Comparison of ENCODE assay signal across 1 cellular context in genomic region chr6:113356139-113356538, GRCh38.
TF ChIP-seq lines count a peak whose summit lies in the region.

No MANE protein-coding gene starts in this region.

TF ChIP-seq in HepG2, 621 proteins besides CTCF, POLR2A, EP300 and RAD21 (continued from another document and continues in another):
- TF ChIP-seq ZNF17 (CRISPR knock-in tag; IDR thresholded peaks at IDR 0.05) (no peak), GMEB2 (CRISPR knock-in tag; IDR thresholded peaks at IDR 0.05; ENCODE audit: low read depth) (no peak), ZNF512B (CRISPR knock-in tag; IDR thresholded peaks at IDR 0.05; ENCODE audit: borderline replicate concordance) (no peak), ZNF280B (CRISPR knock-in tag; IDR thresholded peaks at IDR 0.05; ENCODE audit: borderline replicate concordance) (no peak), ONECUT2 (CRISPR knock-in tag; IDR thresholded peaks at IDR 0.05) (no peak), ZNF331 (CRISPR knock-in tag; IDR thresholded peaks at IDR 0.05) (peak; percentile 67), SNAPC4 (CRISPR knock-in tag; IDR thresholded peaks at IDR 0.05) (no peak), ZNF543 (CRISPR knock-in tag; IDR thresholded peaks at IDR 0.05) (no peak), PCBP1 (IDR thresholded peaks at IDR 0.05; ENCODE audit: borderline replicate concordance, low read depth, low read length) (no peak), SCMH1 (CRISPR knock-in tag; IDR thresholded peaks at IDR 0.05; ENCODE audit: borderline replicate concordance) (no peak), ZNF619 (CRISPR knock-in tag; IDR thresholded peaks at IDR 0.05) (no peak), HNF4A (CRISPR knock-in tag; IDR thresholded peaks at IDR 0.05) (peak; percentile 71), ZNF44 (CRISPR knock-in tag; IDR thresholded peaks at IDR 0.05) (no peak), EZH2 (conservative IDR thresholded peaks at IDR 0.05; ENCODE audit: low read depth, low read length) (no peak), FOXP4 (CRISPR knock-in tag; IDR thresholded peaks at IDR 0.05) (peak; percentile 83), SRSF4 (IDR thresholded peaks at IDR 0.05; ENCODE audit: low read depth, low read length, poor library complexity, severe bottlenecking) (no peak), IRX3 (CRISPR knock-in tag; IDR thresholded peaks at IDR 0.05; ENCODE audit: borderline replicate concordance, low read depth) (no peak), POLR2AphosphoS5 (IDR thresholded peaks at IDR 0.05; ENCODE audit: low read depth, low read length) (peak; percentile 49; the same call in 1 of the 2 replicates), ZNF556 (CRISPR knock-in tag; IDR thresholded peaks at IDR 0.05; ENCODE audit: borderline replicate concordance) (no peak), TOE1 (CRISPR knock-in tag; IDR thresholded peaks at IDR 0.05) (no peak), ZFP37 (CRISPR knock-in tag; IDR thresholded peaks at IDR 0.05; ENCODE audit: borderline replicate concordance) (no peak), ZNF180 (CRISPR knock-in tag; IDR thresholded peaks at IDR 0.05; ENCODE audit: borderline replicate concordance, low read depth) (no peak), ATF7 (IDR thresholded peaks at IDR 0.05) (no peak), ATF7 (CRISPR knock-in tag; IDR thresholded peaks at IDR 0.05) (no peak), THYN1 (CRISPR knock-in tag; IDR thresholded peaks at IDR 0.05; ENCODE audit: borderline replicate concordance, low read depth) (no peak), DBP (CRISPR knock-in tag; IDR thresholded peaks at IDR 0.05; ENCODE audit: not compliant biosample characterization) (no peak), RORA (CRISPR knock-in tag; IDR thresholded peaks at IDR 0.05) (no peak), ZBTB33 (CRISPR knock-in tag; IDR thresholded peaks at IDR 0.05) (no peak), ZNF589 (CRISPR knock-in tag; conservative IDR thresholded peaks at IDR 0.05) (no peak), ZEB1 (IDR thresholded peaks at IDR 0.05; ENCODE audit: insufficient replicate concordance, low read depth) (no peak), POLR2G (IDR thresholded peaks at IDR 0.05; ENCODE audit: low read depth, low read length) (no peak), GMEB1 (CRISPR knock-in tag; IDR thresholded peaks at IDR 0.05; ENCODE audit: borderline replicate concordance) (no peak), ZNF256 (CRISPR knock-in tag; conservative IDR thresholded peaks at IDR 0.05) (no peak), HMGA1 (CRISPR knock-in tag; conservative IDR thresholded peaks at IDR 0.05) (no peak), ZBTB44 (CRISPR knock-in tag; IDR thresholded peaks at IDR 0.05) (no peak), SOX5 (CRISPR knock-in tag; IDR thresholded peaks at IDR 0.05; ENCODE audit: borderline replicate concordance) (peak; percentile 85; the same call in 1 of the 2 replicates), POGK (CRISPR knock-in tag; conservative IDR thresholded peaks at IDR 0.05) (no peak), ZFAT (CRISPR knock-in tag; conservative IDR thresholded peaks at IDR 0.05) (no peak)
